9 cellular contexts compared by ENCODE assay signal in the genomic region with DNA sequence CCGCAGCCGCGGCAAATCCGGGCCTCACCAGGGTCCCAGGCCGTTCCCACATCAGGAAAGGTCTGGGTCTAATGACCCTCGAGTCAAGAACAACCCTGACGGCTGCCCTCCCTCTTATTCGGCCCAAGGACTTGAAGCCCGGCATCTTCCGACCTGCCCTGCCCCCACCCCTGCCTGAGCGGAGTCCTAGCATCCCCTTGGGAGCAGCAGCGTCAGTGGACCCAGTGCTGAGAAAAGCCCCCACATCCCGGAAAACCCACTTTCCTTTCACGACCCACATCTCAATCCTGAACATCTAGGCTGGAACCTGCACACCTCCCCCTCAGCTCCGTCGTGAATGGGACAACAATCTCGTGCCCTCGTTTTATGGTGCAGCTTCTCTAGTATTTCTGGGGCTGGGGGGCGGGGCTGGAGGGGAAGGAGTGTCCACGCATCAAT. TPM values are rescaled to one million over a fixed set of nuclear protein-coding genes. Genes with fewer than 3 reads are reported as not detected.
A peak's percentile ranks its signal among the peaks of the same experiment; 100 is the strongest.
DNase-seq lines count a peak whose midpoint lies in the region; ATAC-seq, FAIRE-seq and TF ChIP-seq lines count a peak whose summit lies in the region.
"Had no signal": no experiment of that assay in that cellular context is flagged by ENCODE, and none has a peak within 500 bp of the region (broad histone marks: within the 10 kb centered on the region; RNA-seq: fewer than 3 reads in every experiment).

No MANE protein-coding gene starts in this region.

- H3K4me2 ChIP-seq in Loucy (ENCODE audit: low read depth, low read length, poor library complexity, severe bottlenecking) (no peak overlapping the region), osteoblast (ENCODE audit: insufficient read depth, low read length) (peak overlapping the region; percentile 83)

- intact Hi-C loops in esophagus muscularis mucosa (cut with DNase I), result loop anchor here (2.0 kb wide), 1 partner anchor 33 kb away; no protein-coding TSS in a partner anchor

- H3K9ac ChIP-seq in Loucy (ENCODE audit: low read depth, low read length, poor library complexity, severe bottlenecking), result peak overlapping the region; percentile 71

- no peaks in the 10 kb centered on the region for H3F3A ChIP-seq in Loucy (ENCODE audit: low read depth)

- no peaks in the 10 kb centered on the region for H3K27me3 ChIP-seq in BE2C
- H3K27me3 ChIP-seq in Loucy (ENCODE audit: insufficient read depth, low read length, poor library complexity, severe bottlenecking), result no peaks in the 10 kb centered on the region
- no peaks in the 10 kb centered on the region for H3K27me3 ChIP-seq in esophagus muscularis mucosa
- H3K27me3 ChIP-seq in osteoblast (ENCODE audit: insufficient read depth, low read length), result no peaks in the 10 kb centered on the region

- DNase-seq in BE2C (no peak), esophagus muscularis mucosa (ENCODE audit: extremely low spot score) (no peak), osteoblast (ENCODE audit: insufficient read length, low spot score, missing footprints) (no peak), RCC 7860 (ENCODE audit: low spot score) (no peak), NCI-H146 (lab: John Stamatoyannopoulos, UW) (no peak), RKO (ENCODE audit: low spot score) (no peak)

- H3K4me3 ChIP-seq in BE2C (ENCODE audit: low read depth, low read length), result peak overlapping the region; percentile 79
- H3K4me3 ChIP-seq in Loucy (ENCODE audit: low read length, poor library complexity, severe bottlenecking), result no peak overlapping the region
- H3K4me3 ChIP-seq in esophagus muscularis mucosa, result peak overlapping the region; percentile 69 to 76 (median 74)
- H3K4me3 ChIP-seq in osteoblast (ENCODE audit: insufficient read depth, low read length), result peak overlapping the region; percentile 83

- H2AFZ ChIP-seq in Loucy (ENCODE audit: low read length), result no peak overlapping the region
- H2AFZ ChIP-seq in osteoblast (ENCODE audit: low read length), result no peak overlapping the region

- ATAC-seq in HG03442 (IDR thresholded peaks at IDR 0.05; ENCODE audit: unreplicated experiment), result no peak
- ATAC-seq: T-helper 17 cell had no signal

- WGBS in esophagus muscularis mucosa, result 21% methylated on average over 18 of the region's 20 CpGs

- TF ChIP-seq EP300 in esophagus muscularis mucosa (IDR thresholded peaks at IDR 0.05), result no peak

- peaks cover 25% of the 10 kb centered on the region for H3K36me3 ChIP-seq in BE2C
- H3K36me3 ChIP-seq in Loucy (ENCODE audit: insufficient read depth, low read length), result peaks cover 25% of the 10 kb centered on the region; the same call in 1 of the 2 replicates
- H3K36me3 ChIP-seq in esophagus muscularis mucosa, result peaks cover 17 to 46% (median 34%) of the 10 kb centered on the region in 4 donors
- peaks cover 29% of the 10 kb centered on the region for H3K36me3 ChIP-seq in osteoblast (ENCODE audit: insufficient read depth, low read length)

- H3K27ac ChIP-seq in esophagus muscularis mucosa (replicated peaks in 1 of 4) (peak overlapping the region; percentile 91 to 95 (median 94)), osteoblast (ENCODE audit: low read depth, low read length) (peak overlapping the region; percentile 86)

- H4K20me1 ChIP-seq in Loucy (ENCODE audit: insufficient read depth, low read length, poor library complexity, severe bottlenecking) (peaks cover 11% of the 10 kb centered on the region), osteoblast (ENCODE audit: insufficient read depth, low read length) (peaks cover 22% of the 10 kb centered on the region)

- no peak for TF ChIP-seq CTCF in BE2C (IDR thresholded peaks at IDR 0.05; ENCODE audit: low read depth, low read length)
- TF ChIP-seq CTCF in Loucy (conservative IDR thresholded peaks at IDR 0.05; ENCODE audit: low read length), result no peak
- TF ChIP-seq CTCF in esophagus muscularis mucosa (IDR thresholded peaks at IDR 0.05), result no peak
- no peak for TF ChIP-seq CTCF in osteoblast (IDR thresholded peaks at IDR 0.05; ENCODE audit: extremely low read depth, low read depth, low read length)

- no peak for FAIRE-seq in RCC 7860 (lab: Jason Lieb, UNC)

- H3K79me2 ChIP-seq in Loucy (ENCODE audit: insufficient read depth, low read length) (peaks cover 14% of the 10 kb centered on the region; the same call in 1 of the 2 replicates), osteoblast (ENCODE audit: insufficient read depth, low read length) (peaks cover 27% of the 10 kb centered on the region)

- no peaks in the 10 kb centered on the region for H3K9me3 ChIP-seq in BE2C
- no peaks in the 10 kb centered on the region for H3K9me3 ChIP-seq in Loucy (ENCODE audit: insufficient read depth, low read depth, low read length)
- H3K9me3 ChIP-seq in esophagus muscularis mucosa, result no peaks in the 10 kb centered on the region
- H3K9me3 ChIP-seq in osteoblast (ENCODE audit: low read depth, low read length), result no peaks in the 10 kb centered on the region

- H3K9me2 ChIP-seq in Loucy (replicated peaks; ENCODE audit: low read depth, low read length), result no peaks in the 10 kb centered on the region

- TF ChIP-seq POLR2A in esophagus muscularis mucosa (IDR thresholded peaks at IDR 0.05; ENCODE audit: low read depth), result no peak

- H3K4me1 ChIP-seq in BE2C (peaks cover 3% of the 10 kb centered on the region; the same call in 1 of the 2 replicates), Loucy (ENCODE audit: insufficient read depth, low read length, poor library complexity, severe bottlenecking) (peaks cover 19% of the 10 kb centered on the region), esophagus muscularis mucosa (peaks cover 45 to 66% (median 57%) of the 10 kb centered on the region in 4 donors), osteoblast (ENCODE audit: insufficient read depth, low read length) (peaks cover 29% of the 10 kb centered on the region)

RNA-seq across cellular contexts. Expression of gene TMEM88, which starts 0.8 kb away (rescaled TPM):
- polyA plus RNA-seq in BE2C (2012; ENCODE audit: insufficient read depth, insufficient read length, low read depth), result 98.8 TPM
- total RNA-seq in esophagus muscularis mucosa (10 to 100 TPM; 13.3 to 45.9 (median 42.5) TPM), osteoblast (0.29 and 0.36 TPM in 2 replicates)

RNA-seq across cellular contexts. Expression of gene NAA38, which starts 1.7 kb away (rescaled TPM):
- polyA plus RNA-seq in BE2C (2012; ENCODE audit: insufficient read depth, insufficient read length, low read depth), result 331 TPM
- total RNA-seq in esophagus muscularis mucosa (100 to 1,000 TPM in 2 of 4 donors, 10 to 100 TPM in 2; 61.4 to 110 (median 102) TPM), osteoblast (25.3 and 29.7 TPM in 2 replicates)

RNA-seq across cellular contexts. Expression of gene CYB5D1, which starts 2.1 kb away (rescaled TPM):
- 21.6 TPM for polyA plus RNA-seq in BE2C (2012; ENCODE audit: insufficient read depth, insufficient read length, low read depth)
- 10 to 100 TPM; 11.6 to 14.9 (median 12.0) TPM for total RNA-seq in esophagus muscularis mucosa
- total RNA-seq in osteoblast, result 8.3 and 10.5 TPM in 2 replicates

RNA-seq across cellular contexts. Expression of gene KDM6B, which starts 21.6 kb away (rescaled TPM):
- 28.2 TPM for polyA plus RNA-seq in BE2C (2012; ENCODE audit: insufficient read depth, insufficient read length, low read depth)
- total RNA-seq in esophagus muscularis mucosa (100 to 1,000 TPM in 1 of 4 donors, 10 to 100 TPM in 3; 10.8 to 101 (median 15.1) TPM), osteoblast (5.6 and 12.3 TPM in 2 replicates)

RNA-seq across cellular contexts. Expression of gene CHD3, which starts 32.9 kb away (rescaled TPM):
- polyA plus RNA-seq in BE2C (2012; ENCODE audit: insufficient read depth, insufficient read length, low read depth), result 66.8 TPM
- total RNA-seq in esophagus muscularis mucosa (100 to 1,000 TPM in 3 of 4 donors, 10 to 100 TPM in 1; 82.7 to 139 (median 111) TPM), osteoblast (95.2 and 97.0 TPM in 2 replicates)

Comparison
In these comparisons a context has a peak if more than half of its experiments do, and no peak if none do; other contexts are left out.
1. RNA of gene TMEM88, which starts 0.8 kb away (total RNA-seq): 13.3 to 45.9 TPM in esophagus muscularis mucosa; 0.29 to 0.36 TPM in osteoblast; every median in the first group is over 10 times any median in the second.